ENCODE assay signal across 1 cellular context in the genomic region with DNA sequence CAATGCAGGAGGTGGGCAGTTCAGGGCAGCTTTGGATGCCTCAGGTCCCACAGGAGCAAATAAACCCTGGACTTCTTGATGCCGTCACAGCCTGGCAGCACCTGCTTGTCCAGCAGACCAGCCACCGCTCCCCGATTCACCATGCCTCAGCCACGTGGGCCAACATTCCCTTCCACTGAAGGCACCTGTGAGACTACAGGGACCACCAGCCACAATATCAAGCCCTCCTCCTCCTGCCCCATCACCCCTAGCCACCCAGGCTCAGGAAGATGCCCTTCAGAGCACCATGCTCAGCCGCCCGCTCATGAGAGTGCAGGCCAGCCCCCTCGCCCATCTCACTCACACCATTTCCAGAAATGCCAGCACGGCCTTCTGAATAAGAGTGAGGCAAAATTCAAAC.
TF ChIP-seq lines count a peak whose summit lies in the region.

No MANE protein-coding gene starts in this region.

TF ChIP-seq in SK-N-SH treated with all-trans-retinoic acid at 6 μM for 48 hours, 23 proteins besides CTCF, POLR2A, EP300 and RAD21 (continued from another document):
- TF ChIP-seq ZFP3 (CRISPR knock-in tag; IDR thresholded peaks at IDR 0.05) (no peak), ZNF70 (CRISPR knock-in tag; IDR thresholded peaks at IDR 0.05) (no peak), CSDC2 (CRISPR knock-in tag; IDR thresholded peaks at IDR 0.05) (no peak), ZC3H10 (CRISPR knock-in tag; IDR thresholded peaks at IDR 0.05) (no peak), ZNF565 (CRISPR knock-in tag; conservative IDR thresholded peaks at IDR 0.05; ENCODE audit: low read depth) (no peak), TOX (CRISPR knock-in tag; IDR thresholded peaks at IDR 0.05; ENCODE audit: borderline replicate concordance) (no peak), TCF4 (CRISPR knock-in tag; IDR thresholded peaks at IDR 0.05; ENCODE audit: borderline replicate concordance) (no peak)
- TF ChIP-seq, protein P1, sequence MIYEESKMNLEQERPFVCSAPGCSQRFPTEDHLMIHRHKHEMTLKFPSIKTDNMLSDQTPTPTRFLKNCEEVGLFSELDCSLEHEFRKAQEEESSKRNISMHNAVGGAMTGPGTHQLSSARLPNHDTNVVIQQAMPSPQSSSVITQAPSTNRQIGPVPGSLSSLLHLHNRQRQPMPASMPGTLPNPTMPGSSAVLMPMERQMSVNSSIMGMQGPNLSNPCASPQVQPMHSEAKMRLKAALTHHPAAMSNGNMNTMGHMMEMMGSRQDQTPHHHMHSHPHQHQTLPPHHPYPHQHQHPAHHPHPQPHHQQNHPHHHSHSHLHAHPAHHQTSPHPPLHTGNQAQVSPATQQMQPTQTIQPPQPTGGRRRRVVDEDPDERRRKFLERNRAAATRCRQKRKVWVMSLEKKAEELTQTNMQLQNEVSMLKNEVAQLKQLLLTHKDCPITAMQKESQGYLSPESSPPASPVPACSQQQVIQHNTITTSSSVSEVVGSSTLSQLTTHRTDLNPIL (CRISPR knock-in tag; IDR thresholded peaks at IDR 0.05; ENCODE audit: low read depth), result no peak
- TF ChIP-seq, protein P2, sequence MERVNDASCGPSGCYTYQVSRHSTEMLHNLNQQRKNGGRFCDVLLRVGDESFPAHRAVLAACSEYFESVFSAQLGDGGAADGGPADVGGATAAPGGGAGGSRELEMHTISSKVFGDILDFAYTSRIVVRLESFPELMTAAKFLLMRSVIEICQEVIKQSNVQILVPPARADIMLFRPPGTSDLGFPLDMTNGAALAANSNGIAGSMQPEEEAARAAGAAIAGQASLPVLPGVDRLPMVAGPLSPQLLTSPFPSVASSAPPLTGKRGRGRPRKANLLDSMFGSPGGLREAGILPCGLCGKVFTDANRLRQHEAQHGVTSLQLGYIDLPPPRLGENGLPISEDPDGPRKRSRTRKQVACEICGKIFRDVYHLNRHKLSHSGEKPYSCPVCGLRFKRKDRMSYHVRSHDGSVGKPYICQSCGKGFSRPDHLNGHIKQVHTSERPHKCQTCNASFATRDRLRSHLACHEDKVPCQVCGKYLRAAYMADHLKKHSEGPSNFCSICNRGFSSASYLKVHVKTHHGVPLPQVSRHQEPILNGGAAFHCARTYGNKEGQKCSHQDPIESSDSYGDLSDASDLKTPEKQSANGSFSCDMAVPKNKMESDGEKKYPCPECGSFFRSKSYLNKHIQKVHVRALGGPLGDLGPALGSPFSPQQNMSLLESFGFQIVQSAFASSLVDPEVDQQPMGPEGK (CRISPR knock-in tag; IDR thresholded peaks at IDR 0.05; ENCODE audit: borderline replicate concordance), result no peak
